Comparison of ENCODE assay signal across 11 cellular contexts in genomic region chr1:197198911-197199310, GRCh38. TPM values are rescaled to one million over a fixed set of nuclear protein-coding genes. Genes with fewer than 3 reads are reported as not detected.
A peak's percentile ranks its signal among the peaks of the same experiment; 100 is the strongest.
DNase-seq lines count a peak whose midpoint lies in the region; ATAC-seq, FAIRE-seq and TF ChIP-seq lines count a peak whose summit lies in the region.
"Had no signal": no experiment of that assay in that cellular context is flagged by ENCODE, and none has a peak within 500 bp of the region (broad histone marks: within the 10 kb centered on the region; RNA-seq: fewer than 3 reads in every experiment).

No MANE protein-coding gene starts in this region.

- no peak for DNase-seq in CD4-positive, alpha-beta memory T cell
- DNase-seq in choroid plexus epithelial cell (ENCODE audit: low read depth) = no peak
- no peak for DNase-seq in omental fat pad (ENCODE audit: low spot score)
- no peak for DNase-seq in DMS53 treated with DMSO at 0.1 percent for 48 hours (lab: John Stamatoyannopoulos, UW; ENCODE audit: unreplicated experiment)
- DNase-seq in frontal cortex (ENCODE audit: low spot score in 2 of 2) = no peak
- DNase-seq: activated CD4-positive, alpha-beta T cell treated with anti-CD3 and anti-CD28 coated beads, Interleukin-2, amount 50 U/mL, for 48 hours; NCI-H1930; stimulated activated CD4-positive, alpha-beta T cell treated with anti-CD3 and anti-CD28 coated beads, Interleukin-4, amount 100 ng/mL, for 1 hour had no signal

- H3K9me3 ChIP-seq in CD4-positive, alpha-beta memory T cell (ENCODE audit: control insufficient read depth in 1 of 2, low read length in 2 of 2) = no peaks in the 10 kb centered on the region
- H3K9me3 ChIP-seq in Loucy (ENCODE audit: insufficient read depth, low read depth, low read length) = no peaks in the 10 kb centered on the region

- CTCF ChIA-PET in CD4-positive, alpha-beta memory T cell (lab: Charles Lee; ENCODE audit: partially characterized antibody) = interaction anchor here (1.7 kb wide), 1 partner anchor 16 kb away, joined by 3 read pairs; no protein-coding TSS in a partner anchor

- peak overlapping the region in 3 of 7 donors; percentile 32 to 93 (median 43) for H3K27ac Mint-ChIP-seq in CD4-positive, alpha-beta memory T cell
- peak overlapping the region in 1 of 3 experiments; percentile 5 for H3K27ac Mint-ChIP-seq in nephron

- H3K27me3 Mint-ChIP-seq in CD4-positive, alpha-beta memory T cell = no peaks in the 10 kb centered on the region
- no peaks in the 10 kb centered on the region for H3K27me3 Mint-ChIP-seq in nephron (ENCODE audit: low read depth)

- ATAC-seq in esophagus mucosa = no peak
- ATAC-seq in omental fat pad (ENCODE audit: low FRiP score) = no peak

- peaks cover 0 to 1% (median 0%) of the 10 kb centered on the region in 8 donors for H3K9me3 Mint-ChIP-seq in CD4-positive, alpha-beta memory T cell
- H3K9me3 Mint-ChIP-seq in nephron = no peaks in the 10 kb centered on the region

- H3K4me1 ChIP-seq in CD4-positive, alpha-beta memory T cell (ENCODE audit: insufficient read depth, low read length) = peaks cover 76% of the 10 kb centered on the region
- H3K4me1 ChIP-seq in Loucy (ENCODE audit: insufficient read depth, low read length, poor library complexity, severe bottlenecking) = peaks cover 11% of the 10 kb centered on the region

- POLR2A ChIA-PET in CD4-positive, alpha-beta memory T cell (lab: Charles Lee; ENCODE audit: partially characterized antibody) = interaction anchor here (1.0 kb wide), 1 partner anchor 20 kb away, joined by 3 read pairs; no protein-coding TSS in a partner anchor

- H2AFZ ChIP-seq in Loucy (ENCODE audit: low read length) = no peak overlapping the region

- peaks cover 56 to 83% (median 64%) of the 10 kb centered on the region in 4 donors for H3K4me1 Mint-ChIP-seq in CD4-positive, alpha-beta memory T cell
- H3K4me1 Mint-ChIP-seq in nephron = peaks cover 69% of the 10 kb centered on the region

- peaks cover 11% of the 10 kb centered on the region for H4K20me1 ChIP-seq in Loucy (ENCODE audit: insufficient read depth, low read length, poor library complexity, severe bottlenecking)

- peak overlapping the region; percentile 58 for H3K4me2 ChIP-seq in Loucy (ENCODE audit: low read depth, low read length, poor library complexity, severe bottlenecking)

- intact Hi-C loops in CD4-positive, alpha-beta memory T cell (cut with micrococcal nuclease) = no loop called here

- no peaks in the 10 kb centered on the region for H3K36me3 ChIP-seq in CD4-positive, alpha-beta memory T cell (ENCODE audit: insufficient read depth, low read length)
- H3K36me3 ChIP-seq in Loucy (ENCODE audit: insufficient read depth, low read length) = no peaks in the 10 kb centered on the region

- H3K27ac ChIP-seq in CD4-positive, alpha-beta memory T cell (ENCODE audit: low read depth, low read length) = no peak overlapping the region

- no peaks in the 10 kb centered on the region for H3K27me3 ChIP-seq in CD4-positive, alpha-beta memory T cell (ENCODE audit: insufficient read depth, low read length)
- H3K27me3 ChIP-seq in Loucy (ENCODE audit: insufficient read depth, low read length, poor library complexity, severe bottlenecking) = no peaks in the 10 kb centered on the region

- peak overlapping the region; percentile 81 for H3K9ac ChIP-seq in Loucy (ENCODE audit: low read depth, low read length, poor library complexity, severe bottlenecking)

- no peaks in the 10 kb centered on the region for H3K9me2 ChIP-seq in Loucy (replicated peaks; ENCODE audit: low read depth, low read length)

- peaks cover 41% of the 10 kb centered on the region for H3K79me2 ChIP-seq in Loucy (ENCODE audit: insufficient read depth, low read length)

- no peaks in the 10 kb centered on the region for H3F3A ChIP-seq in Loucy (ENCODE audit: low read depth)

- H3K36me3 Mint-ChIP-seq in CD4-positive, alpha-beta memory T cell = peaks cover 0 to 12% of the 10 kb centered on the region in 2 donors
- H3K36me3 Mint-ChIP-seq in nephron (ENCODE audit: low read depth) = peaks cover 11% of the 10 kb centered on the region

- H3K4me3 ChIP-seq in CD4-positive, alpha-beta memory T cell (ENCODE audit: low read length in 2 of 2) = peak overlapping the region in 1 of 2 donors; percentile 18
- H3K4me3 ChIP-seq in Loucy (ENCODE audit: low read length, poor library complexity, severe bottlenecking) (peak overlapping the region; percentile 85), choroid plexus epithelial cell (ENCODE audit: low read depth, low read length) (peak overlapping the region; percentile 36)

- TF ChIP-seq CTCF in Loucy (conservative IDR thresholded peaks at IDR 0.05; ENCODE audit: low read length) (no peak), choroid plexus epithelial cell (conservative IDR thresholded peaks at IDR 0.05; ENCODE audit: low read depth, low read length) (no peak), nephron (IDR thresholded peaks at IDR 0.05; ENCODE audit: unreplicated experiment in 3 of 3) (no peak), omental fat pad (IDR thresholded peaks at IDR 0.05) (no peak)

- H3K4me3 Mint-ChIP-seq in CD4-positive, alpha-beta memory T cell = peak overlapping the region; percentile 65 to 98 (median 95)
- peak overlapping the region; percentile 95 to 97 (median 97) for H3K4me3 Mint-ChIP-seq in nephron

- FAIRE-seq in frontal cortex (lab: Jason Lieb, UNC) = no peak

RNA-seq across cellular contexts. Expression of gene ZBTB41, which starts 2.2 kb away (rescaled TPM):
- total RNA-seq in CD4-positive, alpha-beta memory T cell = 10 to 100 TPM; 12.8 to 13.9 TPM
- polyA plus RNA-seq in CD4-positive, alpha-beta memory T cell = 1 to 10 TPM; 1.2 to 2.9 TPM
- 5.4 TPM for total RNA-seq in esophagus mucosa
- 10 to 100 TPM in 3 of 4 donors, 1 to 10 TPM in 1; 6.6 to 13.6 (median 11.9) TPM for total RNA-seq in omental fat pad
- 95.0 TPM for total RNA-seq in frontal cortex

RNA-seq across cellular contexts. Expression of gene ASPM, which starts 52.4 kb away (rescaled TPM):
- total RNA-seq in CD4-positive, alpha-beta memory T cell = under 1 TPM; 0.30 to 0.38 TPM
- polyA plus RNA-seq in CD4-positive, alpha-beta memory T cell = under 1 TPM in 1 of 2 donors, not detected in 1; 0.01 TPM
- 13.4 TPM for total RNA-seq in esophagus mucosa
- total RNA-seq in omental fat pad = 1 to 10 TPM in 2 of 4 donors, under 1 TPM in 2; under 0.01 to 3.2 (median 1.7) TPM
- 7.3 TPM for total RNA-seq in frontal cortex
